In the genomic region with DNA sequence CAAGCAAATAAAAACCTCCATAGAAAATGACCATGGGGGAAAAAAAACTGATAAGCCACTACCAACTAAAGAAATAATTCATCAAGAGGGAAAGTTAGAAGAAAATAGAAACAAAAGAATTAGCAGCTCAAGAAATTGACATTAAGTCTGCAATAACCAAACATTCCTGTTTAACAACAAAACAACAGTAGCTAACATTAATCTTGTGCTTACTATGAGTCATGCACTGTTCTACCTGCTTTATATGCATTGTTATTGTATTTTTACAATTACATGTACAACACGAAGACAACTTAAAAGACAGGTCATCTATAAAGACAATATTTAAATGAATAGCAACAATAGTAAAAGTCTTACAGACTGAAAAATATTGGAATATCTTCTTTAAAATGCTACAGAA, we compare ENCODE assay signal across 28 cellular contexts. TPM values are rescaled to one million over a fixed set of nuclear protein-coding genes. Genes with fewer than 3 reads are reported as not detected.
"Had no signal": no experiment of that assay in that cellular context is flagged by ENCODE, and none has a peak within 500 bp of the region (broad histone marks: within the 10 kb centered on the region; RNA-seq: fewer than 3 reads in every experiment).

No MANE protein-coding gene starts in this region.

- H3K4me1 ChIP-seq: left ventricle myocardium inferior, suprapubic skin, tibial nerve, vagina had no signal

- H3K27ac ChIP-seq: left ventricle myocardium inferior, ovary, skin epidermis, suprapubic skin, thoracic aorta, tibial nerve, vagina had no signal

- H3K4me3 Mint-ChIP-seq: immature natural killer cell; memory B cell; naive thymus-derived CD4-positive, alpha-beta T cell; natural killer cell treated with Interleukin-12 subunit alpha and Interleukin-12 subunit beta and Interleukin-15 and Interleukin-18, amount 100 ng/mL, for 72 hours; stimulated activated naive B cell treated with anti-CD40 and anti-IgM and Interleukin-4, amounts not matched to agents 10 μg/mL and 1 μg/mL and 100 μg/mL, for 72 hours; type B pancreatic cell had no signal

- ATAC-seq: mucosa of descending colon; naive thymus-derived CD4-positive, alpha-beta T cell; natural killer cell treated with Interleukin-12 subunit alpha and Interleukin-12 subunit beta and Interleukin-15 and Interleukin-18, amount 100 ng/mL, for 72 hours; right cardiac atrium; sciatic nerve; stimulated activated naive B cell treated with anti-CD40 and anti-IgM and Interleukin-4, amounts not matched to agents 10 μg/mL and 1 μg/mL and 100 μg/mL, for 72 hours; stimulated activated naive CD8-positive, alpha-beta T cell treated with anti-CD3 and anti-CD28 coated beads, Interleukin-15, Interleukin-2, amounts not matched to agents 100 U/mL and 50 U/mL, for 24 hours had no signal

- H3K4me1 Mint-ChIP-seq: immature natural killer cell; memory B cell; naive thymus-derived CD4-positive, alpha-beta T cell; stimulated activated naive B cell treated with anti-CD40 and anti-IgM and Interleukin-4, amounts not matched to agents 10 μg/mL and 1 μg/mL and 100 μg/mL, for 72 hours had no signal

- H3K9me3 ChIP-seq: left ventricle myocardium inferior, mucosa of descending colon, ovary, suprapubic skin, thoracic aorta, tibial nerve, vagina had no signal

- H3K27me3 ChIP-seq: ovary, suprapubic skin, tibial nerve, vagina had no signal

- DNase-seq: hippocampal formation; immature natural killer cell; left ventricle myocardium inferior; midbrain; mucosa of descending colon; naive thymus-derived CD4-positive, alpha-beta T cell; ovary; retina; right cardiac atrium; stimulated activated CD4-positive, alpha-beta T cell treated with anti-CD3 and anti-CD28 coated beads, Interleukin-12 subunit alpha, Interleukin-12 subunit beta, amount 100 ng/mL, for 4 hours; stimulated activated CD4-positive, alpha-beta T cell treated with anti-CD3 and anti-CD28 coated beads, Interleukin-15, amount 100 ng/mL, for 24 hours; stimulated activated CD4-positive, alpha-beta T cell treated with anti-CD3 and anti-CD28 coated beads, Interleukin-2, amount 100 ng/mL, for 24 hours; stimulated activated CD4-positive, alpha-beta T cell treated with anti-CD3 and anti-CD28 coated beads, Interleukin-4, amount 100 ng/mL, for 1 hour; stimulated activated naive B cell treated with anti-CD40 and anti-IgM and Interleukin-4, amounts not matched to agents 10 μg/mL and 1 μg/mL and 100 μg/mL, for 72 hours; stimulated activated naive CD8-positive, alpha-beta T cell treated with anti-CD3 and anti-CD28 coated beads, Interleukin-15, Interleukin-2, amounts not matched to agents 100 U/mL and 50 U/mL, for 24 hours had no signal

- H3K36me3 ChIP-seq: left ventricle myocardium inferior, ovary, suprapubic skin, thoracic aorta, tibial nerve, vagina had no signal

- H3K4me3 ChIP-seq: left ventricle myocardium inferior, lung, mucosa of descending colon, ovary, skin epidermis, suprapubic skin, thoracic aorta, tibial nerve, vagina had no signal

- H3K27me3 Mint-ChIP-seq: memory B cell; naive thymus-derived CD4-positive, alpha-beta T cell; natural killer cell treated with Interleukin-12 subunit alpha and Interleukin-12 subunit beta and Interleukin-15 and Interleukin-18, amount 100 ng/mL, for 72 hours; progenitor cell of endocrine pancreas; stimulated activated naive B cell treated with anti-CD40 and anti-IgM and Interleukin-4, amounts not matched to agents 10 μg/mL and 1 μg/mL and 100 μg/mL, for 72 hours; type B pancreatic cell had no signal

- H3K27ac Mint-ChIP-seq: immature natural killer cell; memory B cell; naive thymus-derived CD4-positive, alpha-beta T cell; natural killer cell treated with Interleukin-12 subunit alpha and Interleukin-12 subunit beta and Interleukin-15 and Interleukin-18, amount 100 ng/mL, for 72 hours; progenitor cell of endocrine pancreas; stimulated activated naive B cell treated with anti-CD40 and anti-IgM and Interleukin-4, amounts not matched to agents 10 μg/mL and 1 μg/mL and 100 μg/mL, for 72 hours; type B pancreatic cell had no signal

RNA-seq across cellular contexts. Expression of gene LRRC7, which starts 34.4 kb away (rescaled TPM):
- total RNA-seq: natural killer cell treated with Interleukin-12 subunit alpha and Interleukin-12 subunit beta and Interleukin-15 and Interleukin-18, amount 100 ng/mL, for 72 hours; pulmonary artery endothelial cell; subcutaneous adipose tissue; vagina had no signal
- polyA plus RNA-seq: lung had no signal
